Comparison of ENCODE assay signal across 8 cellular contexts in the genomic region with DNA sequence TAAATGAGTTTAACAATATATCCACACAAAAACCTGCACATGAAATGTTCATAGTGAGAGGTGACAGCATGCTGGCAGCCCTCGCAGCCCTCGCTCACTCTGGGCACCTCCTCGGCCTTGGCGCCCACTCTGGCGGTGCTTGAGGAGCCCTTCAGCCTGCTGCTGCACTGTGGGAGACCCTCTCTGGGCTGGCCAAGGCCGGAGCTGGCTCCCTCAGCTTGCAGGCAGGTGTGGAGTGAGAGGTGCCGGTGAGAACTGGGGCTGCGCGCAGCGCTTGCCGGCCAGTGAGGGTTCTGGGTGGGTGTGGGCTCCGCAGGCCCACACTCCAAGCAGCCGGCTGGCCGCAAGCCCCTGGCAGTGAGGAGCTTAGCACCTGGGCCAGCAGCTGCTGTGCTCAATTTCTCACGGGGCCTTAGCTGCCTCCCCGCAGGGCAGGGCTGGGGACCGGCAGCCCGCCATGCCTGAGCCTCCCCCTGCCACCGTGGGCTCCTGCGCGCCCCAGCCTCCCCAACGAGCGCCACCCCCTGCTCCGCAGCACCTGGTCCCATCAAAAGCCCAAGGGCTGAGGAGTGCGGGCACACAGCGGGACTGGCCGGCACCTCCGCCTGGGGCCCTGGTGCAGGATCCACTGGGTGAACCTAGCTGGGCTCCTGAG. TPM values are rescaled to one million over a fixed set of nuclear protein-coding genes. Genes with fewer than 3 reads are reported as not detected.
"Had no signal": no experiment of that assay in that cellular context is flagged by ENCODE, and none has a peak within 500 bp of the region (broad histone marks: within the 10 kb centered on the region; RNA-seq: fewer than 3 reads in every experiment).

No MANE protein-coding gene starts in this region.

- ATAC-seq: GM23338 had no signal

- H3K27me3 Mint-ChIP-seq: IgD-negative memory B cell had no signal

- H3K4me3 Mint-ChIP-seq: GM23338, H9 had no signal

- H3K36me3 Mint-ChIP-seq: IgD-negative memory B cell had no signal

- DNase-seq: H9, HCEC 1CT had no signal

- FAIRE-seq: H1, H54, HTR-8/SVneo had no signal

- H3K27ac Mint-ChIP-seq: GM23338, H9 had no signal

- H3K4me3 ChIP-seq: GM23338 had no signal

RNA-seq across cellular contexts. Expression of a gene that starts 3.4 kb away (rescaled TPM):
- total RNA-seq: H1, H9, HT-29 had no signal

RNA-seq across cellular contexts. Expression of a gene that starts 39.6 kb away (rescaled TPM):
- total RNA-seq: H9, HT-29 had no signal
- polyA plus RNA-seq: GM23338, IgD-negative memory B cell had no signal
